ENCODE assay signal across 17 cellular contexts in genomic region chr6:131779304-131779703, GRCh38. TPM values are rescaled to one million over a fixed set of nuclear protein-coding genes. Genes with fewer than 3 reads are reported as not detected.
DNase-seq lines count a peak whose midpoint lies in the region; ATAC-seq, FAIRE-seq and TF ChIP-seq lines count a peak whose summit lies in the region.
"Had no signal": no experiment of that assay in that cellular context is flagged by ENCODE, and none has a peak within 500 bp of the region (broad histone marks: within the 10 kb centered on the region; RNA-seq: fewer than 3 reads in every experiment).

No MANE protein-coding gene starts in this region.

- H3K4me3 ChIP-seq in HepG2 (replicated peaks in 1 of 3; ENCODE audit: insufficient read depth in 1 of 3, low read depth in 2 of 3, low read length in 3 of 3): no peak overlapping the region
- no peak overlapping the region for H3K4me3 ChIP-seq in right lobe of liver
- no peak overlapping the region for H3K4me3 ChIP-seq in K562
- no peak overlapping the region for H3K4me3 ChIP-seq in thyroid gland (replicated peaks in 1 of 3)
- H3K4me3 ChIP-seq in CD8-positive, alpha-beta memory T cell (ENCODE audit: low read length): no peak overlapping the region
- H3K4me3 ChIP-seq in naive thymus-derived CD4-positive, alpha-beta T cell (ENCODE audit: low read length): no peak overlapping the region
- H3K4me3 ChIP-seq: GM12878, GM23248 had no signal

- H3K9ac ChIP-seq in HepG2 (ENCODE audit: insufficient read depth, low read depth, low read length) (no peak overlapping the region), K562 (ENCODE audit: insufficient read depth in 1 of 2, low read depth in 2 of 2, low read length in 2 of 2) (no peak overlapping the region)
- H3K9ac ChIP-seq: GM23248 had no signal

- H4K20me1 ChIP-seq in HepG2 (ENCODE audit: insufficient read depth, low read length) (no peaks in the 10 kb centered on the region), K562 (replicated peaks; ENCODE audit: control insufficient read depth, insufficient read depth, low read length) (no peaks in the 10 kb centered on the region)

- POLR2A ChIA-PET in HepG2 (lab: Yijun Ruan, JAX): no interaction called here
- POLR2A ChIA-PET in K562 (lab: Yijun Ruan, JAX): no interaction called here
- POLR2A ChIA-PET in CD8-positive, alpha-beta memory T cell (lab: Charles Lee): no interaction called here
- POLR2A ChIA-PET in naive thymus-derived CD4-positive, alpha-beta T cell (lab: Charles Lee): no interaction called here

- ATAC-seq in HepG2: no peak
- ATAC-seq in right lobe of liver: no peak
- ATAC-seq in K562: no peak
- no peak for ATAC-seq in naive thymus-derived CD4-positive, alpha-beta T cell
- ATAC-seq: GM12878 had no signal

- 81% methylated on average over 2 of the region's 2 CpGs for WGBS in HepG2 (ENCODE audit: low lambda C conversion rate)
- 93% methylated on average over 2 of the region's 2 CpGs for WGBS in right lobe of liver (ENCODE audit: insufficient coverage, low coverage, low lambda C conversion rate, missing lambda C conversion rate)
- 0% methylated on average over 2 of the region's 2 CpGs for WGBS in K562 (ENCODE audit: insufficient coverage, low coverage, missing lambda C conversion rate)
- WGBS in thyroid gland, 2 donors: 29 to 46% methylated on average over 2 of the region's 2 CpGs

- H3K36me3 ChIP-seq in HepG2 (replicated peaks in 1 of 2; ENCODE audit: control insufficient read depth in 1 of 2, insufficient read depth in 2 of 2, low read length in 2 of 2) (no peaks in the 10 kb centered on the region), right lobe of liver (no peaks in the 10 kb centered on the region), K562 (ENCODE audit: control insufficient read depth, insufficient read depth, low read length) (no peaks in the 10 kb centered on the region), thyroid gland (no peaks in the 10 kb centered on the region)
- no peaks in the 10 kb centered on the region for H3K36me3 ChIP-seq in CD8-positive, alpha-beta memory T cell (ENCODE audit: insufficient read depth, low read length)
- H3K36me3 ChIP-seq in naive thymus-derived CD4-positive, alpha-beta T cell (ENCODE audit: control insufficient read depth in 2 of 3, insufficient read depth in 3 of 3, low read length in 3 of 3): no peaks in the 10 kb centered on the region

- H3K9me3 Mint-ChIP-seq in CD8-positive, alpha-beta memory T cell: no peaks in the 10 kb centered on the region
- H3K9me3 Mint-ChIP-seq in naive thymus-derived CD4-positive, alpha-beta T cell: peaks cover 0 to 1% (median 0%) of the 10 kb centered on the region in 11 donors
- H3K9me3 Mint-ChIP-seq: CD4-positive, alpha-beta T cell; H9 had no signal

- H3K36me3 Mint-ChIP-seq in CD8-positive, alpha-beta memory T cell: no peaks in the 10 kb centered on the region
- H3K36me3 Mint-ChIP-seq in naive thymus-derived CD4-positive, alpha-beta T cell: no peaks in the 10 kb centered on the region

- intact Hi-C loops in HepG2 (cut with micrococcal nuclease; ENCODE audit: unreplicated experiment) (no loop called here), right lobe of liver (cut with DNase I) (no loop called here), K562 (cut with micrococcal nuclease) (no loop called here), thyroid gland (cut with DNase I) (no loop called here)
- intact Hi-C loops in naive thymus-derived CD4-positive, alpha-beta T cell (cut with micrococcal nuclease): no loop called here

- H3K4me3 Mint-ChIP-seq in CD8-positive, alpha-beta memory T cell: no peak overlapping the region
- no peak overlapping the region for H3K4me3 Mint-ChIP-seq in naive thymus-derived CD4-positive, alpha-beta T cell
- H3K4me3 Mint-ChIP-seq: B cell; CD4-positive, alpha-beta T cell; H9 had no signal

- TF ChIP-seq CTCF in HepG2 (CRISPR knock-in tag; IDR thresholded peaks at IDR 0.05) (no peak), right lobe of liver (IDR thresholded peaks at IDR 0.05) (no peak), K562 (IDR thresholded peaks at IDR 0.05 in 2 of 3, conservative IDR thresholded peaks at IDR 0.05 in 1 of 3; ENCODE audit: insufficient read depth in 2 of 3, low read depth in 1 of 3, low read length in 3 of 3) (no peak), thyroid gland (IDR thresholded peaks at IDR 0.05) (no peak)

- H3K27me3 Mint-ChIP-seq in CD8-positive, alpha-beta memory T cell: peaks cover 8 to 37% of the 10 kb centered on the region in 2 donors
- peaks cover 5 to 14% (median 9%) of the 10 kb centered on the region in 5 donors for H3K27me3 Mint-ChIP-seq in naive thymus-derived CD4-positive, alpha-beta T cell
- H3K27me3 Mint-ChIP-seq: B cell had no signal

- no peaks in the 10 kb centered on the region for H3K4me1 Mint-ChIP-seq in CD8-positive, alpha-beta memory T cell
- H3K4me1 Mint-ChIP-seq in naive thymus-derived CD4-positive, alpha-beta T cell: no peaks in the 10 kb centered on the region
- H3K4me1 Mint-ChIP-seq: B cell had no signal

- H3K9me1 ChIP-seq in K562 (ENCODE audit: control insufficient read depth, insufficient read depth, low read length): no peaks in the 10 kb centered on the region

- CTCF ChIA-PET in HepG2 (lab: Yijun Ruan, JAX; ENCODE audit: low intra/inter-chr PET ratio, low total read pairs) (no interaction called here), K562 (lab: Yijun Ruan, JAX; ENCODE audit: low intra/inter-chr PET ratio) (no interaction called here)
- CTCF ChIA-PET in CD8-positive, alpha-beta memory T cell (lab: Charles Lee): no interaction called here
- CTCF ChIA-PET in naive thymus-derived CD4-positive, alpha-beta T cell (lab: Charles Lee): no interaction called here

- H3K9me3 ChIP-seq in HepG2 (ENCODE audit: low read length) (no peaks in the 10 kb centered on the region), right lobe of liver (no peaks in the 10 kb centered on the region), K562 (replicated peaks; ENCODE audit: control insufficient read depth, insufficient read depth, low read depth, low read length) (no peaks in the 10 kb centered on the region), thyroid gland (no peaks in the 10 kb centered on the region)
- no peaks in the 10 kb centered on the region for H3K9me3 ChIP-seq in CD8-positive, alpha-beta memory T cell (ENCODE audit: low read length)
- no peaks in the 10 kb centered on the region for H3K9me3 ChIP-seq in naive thymus-derived CD4-positive, alpha-beta T cell (ENCODE audit: control insufficient read depth in 2 of 3, low read length in 3 of 3)

- no peak for TF ChIP-seq POLR2A in HepG2 (IDR thresholded peaks at IDR 0.05; ENCODE audit: insufficient read depth in 1 of 2, low read depth in 2 of 2, low read length in 2 of 2)
- no peak for TF ChIP-seq POLR2A in right lobe of liver (IDR thresholded peaks at IDR 0.05)
- no peak for TF ChIP-seq POLR2A in K562 (conservative IDR thresholded peaks at IDR 0.05)
- TF ChIP-seq POLR2A in thyroid gland (IDR thresholded peaks at IDR 0.05): no peak

- H3K27ac ChIP-seq in HepG2 (ENCODE audit: extremely low read length, insufficient read depth, low read length) (no peak overlapping the region), right lobe of liver (no peak overlapping the region), K562 (ENCODE audit: extremely low read depth, low read depth, low read length) (no peak overlapping the region), thyroid gland (no peak overlapping the region)
- no peak overlapping the region for H3K27ac ChIP-seq in CD8-positive, alpha-beta memory T cell (ENCODE audit: low read depth, low read length)
- H3K27ac ChIP-seq in naive thymus-derived CD4-positive, alpha-beta T cell (ENCODE audit: low read depth, low read length): no peak overlapping the region
- H3K27ac ChIP-seq: GM23248 had no signal

- H3K4me1 ChIP-seq in HepG2 (ENCODE audit: insufficient read depth, low read length) (peaks cover 43% of the 10 kb centered on the region), right lobe of liver (no peaks in the 10 kb centered on the region), K562 (replicated peaks in 1 of 2; ENCODE audit: control insufficient read depth in 2 of 2, insufficient read depth in 2 of 2, low read length in 2 of 2) (no peaks in the 10 kb centered on the region), thyroid gland (peaks cover 0 to 3% of the 10 kb centered on the region in 2 donors)
- H3K4me1 ChIP-seq in CD8-positive, alpha-beta memory T cell (ENCODE audit: insufficient read depth, low read length): no peaks in the 10 kb centered on the region
- H3K4me1 ChIP-seq in naive thymus-derived CD4-positive, alpha-beta T cell (ENCODE audit: control insufficient read depth in 2 of 2, insufficient read depth in 2 of 2, low read length in 2 of 2): no peaks in the 10 kb centered on the region

- TF ChIP-seq RAD21 in HepG2 (CRISPR knock-in tag; IDR thresholded peaks at IDR 0.05) (no peak), K562 (CRISPR knock-in tag; conservative IDR thresholded peaks at IDR 0.05 in 1 of 2, IDR thresholded peaks at IDR 0.05 in 1 of 2) (no peak)

- peak overlapping the region; percentile 55 for H2AFZ ChIP-seq in HepG2 (ENCODE audit: low read length)
- H2AFZ ChIP-seq in K562 (ENCODE audit: low read depth, low read length): no peak overlapping the region
- H2AFZ ChIP-seq: GM23248 had no signal

- H3K79me2 ChIP-seq in HepG2 (ENCODE audit: insufficient read depth, low read length): no peaks in the 10 kb centered on the region
- H3K79me2 ChIP-seq in K562 (ENCODE audit: control insufficient read depth, insufficient read depth, low read length): no peaks in the 10 kb centered on the region

- H3K27ac Mint-ChIP-seq in CD8-positive, alpha-beta memory T cell: no peak overlapping the region
- H3K27ac Mint-ChIP-seq in naive thymus-derived CD4-positive, alpha-beta T cell: no peak overlapping the region
- H3K27ac Mint-ChIP-seq: B cell; CD4-positive, alpha-beta T cell; H9 had no signal

- no peak for FAIRE-seq in HepG2 (lab: Jason Lieb, UNC)
- FAIRE-seq in K562 (lab: Jason Lieb, UNC): no peak
- FAIRE-seq: A204.1, GM12878, GM18507 had no signal

- in situ Hi-C loops in HepG2 (cut with HindIII; ENCODE audit: extremely low pct_ligation_motif_present, low pct_unique_long_range_greater_than_20kb) (no loop called here), K562 (cut with MboI) (no loop called here)

- TF ChIP-seq EP300 in HepG2 (IDR thresholded peaks at IDR 0.05; ENCODE audit: low read depth in 2 of 2, low read length in 2 of 2) (no peak), HepG2 (CRISPR knock-in tag; IDR thresholded peaks at IDR 0.05; ENCODE audit: borderline replicate concordance) (no peak), K562 (IDR thresholded peaks at IDR 0.05; ENCODE audit: low read length) (no peak)

- H3K27me3 ChIP-seq in HepG2 (ENCODE audit: control insufficient read depth in 1 of 2, insufficient read depth in 2 of 2, low read length in 2 of 2): no peaks in the 10 kb centered on the region
- no peaks in the 10 kb centered on the region for H3K27me3 ChIP-seq in right lobe of liver
- peaks cover 3 to 18% of the 10 kb centered on the region in 2 experiments; a peak in 4 of 5 replicates for H3K27me3 ChIP-seq in K562 (ENCODE audit: control insufficient read depth in 2 of 2, insufficient read depth in 2 of 2, low read length in 2 of 2)
- no peaks in the 10 kb centered on the region for H3K27me3 ChIP-seq in thyroid gland
- H3K27me3 ChIP-seq in CD8-positive, alpha-beta memory T cell (ENCODE audit: insufficient read depth, low read length, poor library complexity, severe bottlenecking): peaks cover 5% of the 10 kb centered on the region
- H3K27me3 ChIP-seq in naive thymus-derived CD4-positive, alpha-beta T cell (ENCODE audit: control insufficient read depth in 2 of 2, insufficient read depth in 2 of 2, low read length in 2 of 2): no peaks in the 10 kb centered on the region

- H3K4me2 ChIP-seq in HepG2 (ENCODE audit: low read depth, low read length) (no peak overlapping the region), K562 (ENCODE audit: insufficient read depth, low read length) (no peak overlapping the region)

- no TSS peak for BruUV-seq in HepG2 (replicated peaks; lab: Mats Ljungman, UMichigan)
- BruUV-seq in K562 (replicated peaks; lab: Mats Ljungman, UMichigan): no TSS peak

- DNase-seq in HepG2 (ENCODE audit: low spot score) (no peak), right lobe of liver (no peak), K562 (ENCODE audit: extremely low read depth in 1 of 4, low spot score in 3 of 4) (no peak), thyroid gland (peak; percentile 54 to 85), occipital lobe (lab: John Stamatoyannopoulos, UW) (no peak)
- DNase-seq in CD8-positive, alpha-beta memory T cell: no peak
- DNase-seq in naive thymus-derived CD4-positive, alpha-beta T cell: no peak
- DNase-seq: C1 segment of cervical spinal cord; CD4-positive, alpha-beta T cell; DMS79; GM23248; H9 had no signal

RNA-seq across cellular contexts. Expression of gene ENPP1, which starts 28.5 kb away (rescaled TPM):
- 45.8 and 56.5 TPM in 2 replicates for total RNA-seq in HepG2 (2016; rRNA removed; fragmentation: Illumina TruSeq; extraction: Trizol)
- 10.1 and 11.5 TPM in 2 replicates for total RNA-seq in HepG2 (2016; cell fraction: cytosol; rRNA removed; fragmentation: Illumina TruSeq; extraction: Trizol; ENCODE audit: low read depth)
- 42.4 and 56.4 TPM in 2 replicates for total RNA-seq in HepG2 (2016; cell fraction: insoluble cytoplasmic fraction; rRNA removed; fragmentation: Illumina TruSeq; extraction: Trizol)
- 25.5 and 30.0 TPM in 2 replicates for total RNA-seq in HepG2 (2016; cell fraction: membrane; rRNA removed; fragmentation: Illumina TruSeq; extraction: Trizol)
- 64.8 and 75.0 TPM in 2 replicates for total RNA-seq in HepG2 (2016; cell fraction: nucleus; rRNA removed; fragmentation: Illumina TruSeq; extraction: Trizol)
- polyA plus RNA-seq in HepG2 (2011; rRNA removed): 108 and 160 TPM in 2 replicates
- polyA plus RNA-seq in HepG2 (2011; cell fraction: cytosol; rRNA removed): 44.8 and 69.4 TPM in 2 replicates
- polyA plus RNA-seq in HepG2 (2011; cell fraction: nucleus; rRNA removed): 68.4 and 74.0 TPM in 2 replicates
- 78.0 and 114 TPM in 2 replicates for polyA plus RNA-seq in HepG2 (2012)
- 4.9 and 5.0 TPM in 2 replicates for polyA plus RNA-seq in HepG2 (2016; cell fraction: cytosol; fragmentation: Illumina TruSeq; extraction: Trizol; ENCODE audit: low read depth)
- polyA plus RNA-seq in HepG2 (2016; cell fraction: insoluble cytoplasmic fraction; fragmentation: Illumina TruSeq; extraction: Trizol; ENCODE audit: low read depth): 31.1 and 31.2 TPM in 2 replicates
- polyA plus RNA-seq in HepG2 (2016; cell fraction: membrane; fragmentation: Illumina TruSeq; extraction: Trizol; ENCODE audit: low read depth): 16.0 and 17.5 TPM in 2 replicates
- polyA plus RNA-seq in HepG2 (2016; cell fraction: nucleus; fragmentation: Illumina TruSeq; extraction: Trizol; ENCODE audit: insufficient read depth, low read depth): 60.5 and 63.3 TPM in 2 replicates
- 0.54 and 87.5 TPM in 2 replicates for polyA minus RNA-seq in HepG2 (2011; rRNA and poly(A)+ RNA removed; ENCODE audit: low replicate concordance)
- 133 and 175 TPM in 2 replicates for polyA minus RNA-seq in HepG2 (2011; cell fraction: cytosol; rRNA and poly(A)+ RNA removed)
- polyA minus RNA-seq in HepG2 (2011; cell fraction: nucleus; rRNA and poly(A)+ RNA removed): 269 and 305 TPM in 2 replicates
- 10 to 100 TPM; 27.5 to 61.6 (median 45.6) TPM for total RNA-seq in right lobe of liver
- 0.30 and 0.70 TPM in 2 replicates for total RNA-seq in K562 (2011; cell fraction: chromatin; rRNA removed; ENCODE audit: low replicate concordance)
- total RNA-seq in K562 (2011; cell fraction: nucleolus; rRNA removed): 0.33 and 0.39 TPM in 2 replicates
- total RNA-seq in K562 (2011; cell fraction: nucleoplasm; rRNA removed): 0.15 and 0.53 TPM in 2 replicates
- 0.04 and 0.14 TPM in 2 replicates for total RNA-seq in K562 (2014; rRNA removed)
- total RNA-seq in K562 (2014; rRNA removed; fragmentation: Illumina TruSeq; extraction: Trizol): 0.07 and 0.10 TPM in 2 replicates
- 0.08 and 0.18 TPM in 2 replicates for total RNA-seq in K562 (2015; rRNA removed; fragmentation: Illumina TruSeq; extraction: Trizol)
- 0.22 and 0.27 TPM in 2 replicates for total RNA-seq in K562 (2021)
- polyA plus RNA-seq in K562 (2011; rRNA removed): 0.47 and 0.56 TPM in 2 replicates
- polyA plus RNA-seq in K562 (2011; cell fraction: cytosol; rRNA removed): 0.10 and 0.18 TPM in 2 replicates
- polyA plus RNA-seq in K562 (2011; cell fraction: nucleus; rRNA removed): 0.14 and 0.44 TPM in 2 replicates
- polyA plus RNA-seq in K562 (2012): 0.08 TPM in 1 of 2 replicates, not detected in the other
- polyA plus RNA-seq in K562 (2014; fragmentation: Illumina TruSeq; extraction: Trizol): 0.06 and 0.11 TPM in 2 replicates
- under 1 TPM; 0.03 TPM for polyA plus RNA-seq in K562 (2014; fragmentation: Nextera tagmentation; extraction: Ambion mirVana)
- polyA plus RNA-seq in K562 (2014; rRNA removed): 0.05 and 0.17 TPM in 2 replicates
- polyA minus RNA-seq in K562 (2011; rRNA and poly(A)+ RNA removed): 1.0 and 2.3 TPM in 2 replicates
- 0.86 and 1.5 TPM in 2 replicates for polyA minus RNA-seq in K562 (2011; cell fraction: cytosol; rRNA and poly(A)+ RNA removed)
- 0.13 and 0.67 TPM in 2 replicates for polyA minus RNA-seq in K562 (2011; cell fraction: nucleus; rRNA and poly(A)+ RNA removed)
- total RNA-seq in thyroid gland: 100 to 1,000 TPM in 1 of 4 donors, 10 to 100 TPM in 3; 49.7 to 111 (median 62.6) TPM
- 1 to 10 TPM; 2.2 TPM for total RNA-seq in CD8-positive, alpha-beta memory T cell
- polyA plus RNA-seq in CD8-positive, alpha-beta memory T cell: 1.2 TPM
- under 1 TPM in 4 of 5 experiments, not detected in 1; 0.07 to 0.69 (median 0.21) TPM for total RNA-seq in naive thymus-derived CD4-positive, alpha-beta T cell
- polyA plus RNA-seq in naive thymus-derived CD4-positive, alpha-beta T cell: not detected
- 0.47 TPM for total RNA-seq in occipital lobe
- total RNA-seq: G401 had no signal

Comparison
In these comparisons a context has a peak if more than half of its experiments do, and no peak if none do; other contexts are left out.
1. DNase-seq: peak in thyroid gland (2 of 2); none in HepG2 (single experiment), right lobe of liver (0 of 3), K562 (0 of 4), CD8-positive, alpha-beta memory T cell (0 of 5), naive thymus-derived CD4-positive, alpha-beta T cell (0 of 9) and occipital lobe (single experiment).
2. Of the 241 proteins assayed by ChIP-seq in both HepG2 and K562: peak only in HepG2: MAFK; only in K562: none; in both: PRDM10; in neither: 239.